ENCODE assay signal across 8 cellular contexts in the genomic region with DNA sequence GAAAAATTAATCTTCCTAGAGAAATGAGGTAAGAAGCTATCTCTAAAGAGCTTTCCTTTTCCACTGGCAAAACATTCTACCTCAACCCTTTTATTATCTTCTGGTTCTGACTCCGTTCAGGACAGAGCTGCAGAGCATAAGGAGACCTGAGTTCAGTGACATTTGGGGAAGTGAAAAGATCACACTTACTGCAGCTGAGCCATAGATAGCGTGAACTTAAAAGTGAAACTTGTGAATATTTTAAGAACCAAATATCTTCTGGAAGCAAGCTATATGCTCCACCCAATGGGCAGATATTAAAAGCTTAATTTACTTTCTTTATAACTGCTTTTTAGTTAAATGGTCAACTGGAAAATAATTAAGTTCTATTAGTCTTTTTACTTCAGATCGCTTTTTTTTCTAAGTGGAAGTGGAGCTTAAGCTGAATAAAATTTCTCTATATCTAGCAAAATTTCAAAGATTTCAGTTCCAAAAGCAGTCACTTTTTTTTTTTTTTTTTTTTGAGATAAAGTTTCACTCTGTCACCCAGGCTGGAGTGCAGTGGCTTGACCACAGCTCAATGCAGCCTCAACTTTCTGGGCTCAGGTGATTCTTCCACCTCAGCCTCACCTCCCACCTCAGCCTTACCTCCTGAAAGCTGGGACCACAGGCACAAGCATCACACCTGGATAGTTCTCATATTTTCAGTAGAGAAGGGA. TPM values are rescaled to one million over a fixed set of nuclear protein-coding genes. Genes with fewer than 3 reads are reported as not detected.
DNase-seq lines count a peak whose midpoint lies in the region; ATAC-seq and TF ChIP-seq lines count a peak whose summit lies in the region.

No MANE protein-coding gene starts in this region.

- no peak for TF ChIP-seq CTCF in spleen (IDR thresholded peaks at IDR 0.05 in 8 of 11, conservative IDR thresholded peaks at IDR 0.05 in 3 of 11)

- H3K9me3 ChIP-seq in spleen = no peaks in the 10 kb centered on the region

- ATAC-seq in activated T-cell treated with anti-CD3 and anti-CD28 coated beads, Interleukin-2, amount 50 U/mL, for 72 hours (replicated peaks in 1 of 2) = no peak
- peak; percentile 86 for ATAC-seq in HG03025 (IDR thresholded peaks at IDR 0.05; ENCODE audit: low FRiP score, unreplicated experiment)

- peaks cover 32 to 82% (median 58%) of the 10 kb centered on the region in 6 donors for H3K4me1 ChIP-seq in spleen

- H3K27me3 Mint-ChIP-seq in activated T-cell treated with anti-CD3 and anti-CD28 coated beads, Interleukin-2, amount 50 U/mL, for 72 hours (ENCODE audit: low read depth) = no peaks in the 10 kb centered on the region

- H3K27me3 ChIP-seq in spleen (replicated peaks in 1 of 7) = no peaks in the 10 kb centered on the region

- WGBS in spleen, 5 donors = 17 to 40% (median 26%) methylated on average over 3 of the region's 3 CpGs

- peak overlapping the region; percentile 57 to 80 (median 75) for H3K27ac ChIP-seq in spleen

- peaks cover 0 to 39% (median 4%) of the 10 kb centered on the region in 6 donors for H3K36me3 ChIP-seq in spleen

- H3K9me3 Mint-ChIP-seq in activated T-cell treated with anti-CD3 and anti-CD28 coated beads, Interleukin-2, amount 50 U/mL, for 72 hours = no peaks in the 10 kb centered on the region

- H3K4me3 Mint-ChIP-seq in activated T-cell treated with anti-CD3 and anti-CD28 coated beads, Interleukin-2, amount 50 U/mL, for 72 hours = peak overlapping the region; percentile 20 to 24

- intact Hi-C loops in spleen (cut with DNase I; ENCODE audit: low total_unique reads) = no loop called here

- peak overlapping the region in 1 of 8 donors; percentile 41 for H3K4me3 ChIP-seq in spleen

- H3K4me1 Mint-ChIP-seq in activated T-cell treated with anti-CD3 and anti-CD28 coated beads, Interleukin-2, amount 50 U/mL, for 72 hours (ENCODE audit: low read depth) = peaks cover 57% of the 10 kb centered on the region

- peaks cover 3 to 40% of the 10 kb centered on the region in 2 donors for H3K36me3 Mint-ChIP-seq in activated T-cell treated with anti-CD3 and anti-CD28 coated beads, Interleukin-2, amount 50 U/mL, for 72 hours (ENCODE audit: insufficient read depth in 2 of 2)

- TF ChIP-seq POLR2A in spleen (IDR thresholded peaks at IDR 0.05) = no peak

- H3K27ac Mint-ChIP-seq in activated T-cell treated with anti-CD3 and anti-CD28 coated beads, Interleukin-2, amount 50 U/mL, for 72 hours = peak overlapping the region; percentile 59

- DNase-seq in activated T-cell treated with anti-CD3 and anti-CD28 coated beads, Interleukin-2, amount 50 U/mL, for 72 hours = no peak
- no peak for DNase-seq in activated T-cell treated with anti-CD3 and anti-CD28 coated beads, Interleukin-2, amount 50 U/mL, for 48 hours
- peak; percentile 48 for DNase-seq in SKM-1 (lab: John Stamatoyannopoulos, UW; ENCODE audit: unreplicated experiment)
- DNase-seq in spleen = no peak
- DNase-seq in HPDE6-E6E7 (ENCODE audit: extremely low spot score) = no peak
- DNase-seq in HuH-7.5 (ENCODE audit: low spot score) = no peak
- DNase-seq in SW 1271 (lab: John Stamatoyannopoulos, UW) = no peak

RNA-seq across cellular contexts. Expression of gene PTPN22, which starts 11.9 kb away (rescaled TPM):
- total RNA-seq in activated T-cell treated with anti-CD3 and anti-CD28 coated beads, Interleukin-2, amount 50 U/mL, for 72 hours = 10 to 100 TPM; 59.8 to 82.5 TPM
- 10 to 100 TPM; 22.2 to 42.9 (median 29.3) TPM for total RNA-seq in spleen
- 10 to 100 TPM; 10.4 to 25.3 (median 14.3) TPM for polyA plus RNA-seq in spleen

RNA-seq across cellular contexts. Expression of gene BCL2L15, which starts 27.8 kb away (rescaled TPM):
- total RNA-seq in activated T-cell treated with anti-CD3 and anti-CD28 coated beads, Interleukin-2, amount 50 U/mL, for 72 hours = 1 to 10 TPM; 1.3 to 1.7 TPM
- total RNA-seq in spleen = 1 to 10 TPM; 1.5 to 7.1 (median 2.2) TPM
- polyA plus RNA-seq in spleen = under 1 TPM; 0.64 to 0.83 (median 0.67) TPM

RNA-seq across cellular contexts. Expression of gene AP4B1, which starts 45.0 kb away (rescaled TPM):
- 10 to 100 TPM; 50.5 to 68.8 TPM for total RNA-seq in activated T-cell treated with anti-CD3 and anti-CD28 coated beads, Interleukin-2, amount 50 U/mL, for 72 hours
- 10 to 100 TPM; 23.9 to 58.0 (median 33.1) TPM for total RNA-seq in spleen
- 10 to 100 TPM; 24.9 to 52.3 (median 27.5) TPM for polyA plus RNA-seq in spleen

RNA-seq across cellular contexts. Expression of gene DCLRE1B, which starts 45.5 kb away (rescaled TPM):
- 10 to 100 TPM; 13.8 to 17.8 TPM for total RNA-seq in activated T-cell treated with anti-CD3 and anti-CD28 coated beads, Interleukin-2, amount 50 U/mL, for 72 hours
- total RNA-seq in spleen = 10 to 100 TPM in 1 of 7 donors, 1 to 10 TPM in 6; 6.7 to 10.5 (median 8.0) TPM
- 1 to 10 TPM; 1.9 to 3.5 (median 2.4) TPM for polyA plus RNA-seq in spleen

RNA-seq across cellular contexts. Expression of gene RSBN1, which starts 47.4 kb away (rescaled TPM):
- total RNA-seq in activated T-cell treated with anti-CD3 and anti-CD28 coated beads, Interleukin-2, amount 50 U/mL, for 72 hours = 10 to 100 TPM; 18.4 to 23.9 TPM
- total RNA-seq in spleen = 10 to 100 TPM; 24.2 to 34.0 (median 29.1) TPM
- polyA plus RNA-seq in spleen = 1 to 10 TPM; 5.4 to 7.0 (median 6.0) TPM
